43 cellular contexts compared by ENCODE assay signal in the genomic region with DNA sequence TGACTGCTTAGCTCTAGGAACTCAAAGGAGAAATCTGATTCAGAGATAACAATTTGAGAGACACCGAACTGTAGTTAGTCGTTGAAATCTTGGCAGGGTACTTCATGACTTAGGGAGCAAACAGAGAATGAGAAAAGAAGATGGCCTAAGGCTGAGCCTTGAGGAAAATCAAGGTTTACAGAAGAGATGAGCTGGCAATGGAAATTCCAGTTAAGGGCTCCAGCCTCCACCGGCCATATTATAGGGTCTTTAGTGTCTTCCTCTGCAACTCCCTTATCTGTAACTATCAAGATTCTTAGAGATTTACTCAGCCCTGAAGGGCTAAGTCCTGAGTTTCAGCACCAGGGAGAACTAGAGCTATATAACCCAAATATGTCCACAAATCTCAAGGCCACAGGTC. TPM values are rescaled to one million over a fixed set of nuclear protein-coding genes. Genes with fewer than 3 reads are reported as not detected.
"Had no signal": no experiment of that assay in that cellular context is flagged by ENCODE, and none has a peak within 500 bp of the region (broad histone marks: within the 10 kb centered on the region; RNA-seq: fewer than 3 reads in every experiment).

No MANE protein-coding gene starts in this region.

- H3K9me3 Mint-ChIP-seq: activated naive CD4-positive, alpha-beta T cell treated with anti-CD3 and anti-CD28 coated beads for 36 hours; activated naive CD4-positive, alpha-beta T cell treated with anti-CD3 and anti-CD28 coated beads, Interleukin-2, amount 10 ng/mL, durations not matched to agents 7 days and 5 days; activated naive CD4-positive, alpha-beta T cell treated with anti-CD3 and anti-CD28 coated beads, Interleukin-2, amount 50 U/mL, for 24 hours; activated naive CD4-positive, alpha-beta T cell treated with anti-CD3 and anti-CD28 coated beads, Interleukin-2, amount 50 U/mL, for 72 hours; activated naive CD8-positive, alpha-beta T cell treated with anti-CD3 and anti-CD28 coated beads for 36 hours; activated naive CD8-positive, alpha-beta T cell treated with anti-CD3 and anti-CD28 coated beads, Interleukin-2, amount 10 ng/mL, durations not matched to agents 7 days and 5 days; activated T-cell treated with anti-CD3 and anti-CD28 coated beads, Interleukin-2, amount 50 U/mL, for 24 hours; activated T-cell treated with anti-CD3 and anti-CD28 coated beads, Interleukin-2, amount 50 U/mL, for 4 hours; activated T-cell treated with anti-CD3 and anti-CD28 coated beads, Interleukin-2, amount 50 U/mL, for 72 hours; activated T-helper 1 cell treated with anti-CD3 and anti-CD28 coated beads, Interleukin-12 subunit alpha, Interleukin-12 subunit beta, Interleukin-2, Interleukin-4 antibody, amounts not matched to agents 30 ng/mL and 10 ng/mL and 1 ng/mL, durations not matched to agents 14 hours and 24 hours and 36 hours; activated T-helper 17 cell treated with anti-CD3 and anti-CD28 coated beads, Interleukin-2, amount 50 U/mL, for 72 hours; activated T-helper 2 cell treated with anti-CD3 and anti-CD28 coated beads, Interferon-gamma antibody, Interleukin-2, Interleukin-4, amounts not matched to agents 10 μg/mL and 5 μg/mL and 100 μg/mL, durations not matched to agents 14 hours and 24 hours and 36 hours; central memory CD8-positive, alpha-beta T cell had no signal

- H3K27ac Mint-ChIP-seq: activated naive CD4-positive, alpha-beta T cell treated with anti-CD3 and anti-CD28 coated beads for 36 hours; activated naive CD4-positive, alpha-beta T cell treated with anti-CD3 and anti-CD28 coated beads, Interleukin-2, amount 10 ng/mL, durations not matched to agents 7 days and 5 days; activated naive CD4-positive, alpha-beta T cell treated with anti-CD3 and anti-CD28 coated beads, Interleukin-2, amount 50 U/mL, for 24 hours; activated naive CD4-positive, alpha-beta T cell treated with anti-CD3 and anti-CD28 coated beads, Interleukin-2, amount 50 U/mL, for 72 hours; activated naive CD8-positive, alpha-beta T cell; activated naive CD8-positive, alpha-beta T cell treated with anti-CD3 and anti-CD28 coated beads for 36 hours; activated naive CD8-positive, alpha-beta T cell treated with anti-CD3 and anti-CD28 coated beads, Interleukin-2, amount 10 ng/mL, durations not matched to agents 7 days and 5 days; activated naive CD8-positive, alpha-beta T cell treated with anti-CD3 and anti-CD28 coated beads, Interleukin-2, amount 50 U/mL, for 24 hours; activated T-cell treated with anti-CD3 and anti-CD28 coated beads, Interleukin-2, amount 50 U/mL, for 24 hours; activated T-cell treated with anti-CD3 and anti-CD28 coated beads, Interleukin-2, amount 50 U/mL, for 72 hours; activated T-helper 1 cell treated with anti-CD3 and anti-CD28 coated beads, Interleukin-12 subunit alpha, Interleukin-12 subunit beta, Interleukin-2, Interleukin-4 antibody, amounts not matched to agents 30 ng/mL and 10 ng/mL and 1 ng/mL, durations not matched to agents 14 hours and 24 hours and 36 hours; activated T-helper 17 cell treated with anti-CD3 and anti-CD28 coated beads, Interleukin-2, amount 50 U/mL, for 72 hours; activated T-helper 2 cell treated with anti-CD3 and anti-CD28 coated beads, Interferon-gamma antibody, Interleukin-2, Interleukin-4, amounts not matched to agents 10 μg/mL and 5 μg/mL and 100 μg/mL, durations not matched to agents 14 hours and 24 hours and 36 hours; brain had no signal

- H3K27me3 Mint-ChIP-seq: activated naive CD4-positive, alpha-beta T cell treated with anti-CD3 and anti-CD28 coated beads, Interleukin-2, amount 50 U/mL, for 24 hours; activated naive CD8-positive, alpha-beta T cell; activated T-cell treated with anti-CD3 and anti-CD28 coated beads, Interleukin-2, amount 50 U/mL, for 24 hours had no signal

- H3K36me3 ChIP-seq: adrenal gland, ascending aorta, brain microvascular endothelial cell, breast epithelium, cardiac muscle cell had no signal

- H3K4me3 ChIP-seq: adrenal gland, ascending aorta, body of pancreas, breast epithelium, cardiac muscle cell had no signal

- FAIRE-seq: astrocyte, bronchial epithelial cell had no signal

- H3K9me3 ChIP-seq: adrenal gland, ascending aorta, body of pancreas, breast epithelium had no signal

- H3K36me3 Mint-ChIP-seq: activated naive CD4-positive, alpha-beta T cell treated with anti-CD3 and anti-CD28 coated beads, Interleukin-2, amount 10 ng/mL, durations not matched to agents 7 days and 5 days; activated naive CD4-positive, alpha-beta T cell treated with anti-CD3 and anti-CD28 coated beads, Interleukin-2, amount 50 U/mL, for 24 hours; activated naive CD4-positive, alpha-beta T cell treated with anti-CD3 and anti-CD28 coated beads, Interleukin-2, amount 50 U/mL, for 72 hours; activated naive CD8-positive, alpha-beta T cell; activated naive CD8-positive, alpha-beta T cell treated with anti-CD3 and anti-CD28 coated beads for 36 hours; activated naive CD8-positive, alpha-beta T cell treated with anti-CD3 and anti-CD28 coated beads, Interleukin-2, amount 10 ng/mL, durations not matched to agents 7 days and 5 days; brain had no signal

- H3K4me1 Mint-ChIP-seq: activated naive CD4-positive, alpha-beta T cell treated with anti-CD3 and anti-CD28 coated beads, Interleukin-2, amount 10 ng/mL, durations not matched to agents 7 days and 5 days; activated naive CD4-positive, alpha-beta T cell treated with anti-CD3 and anti-CD28 coated beads, Interleukin-2, amount 50 U/mL, for 24 hours; activated naive CD8-positive, alpha-beta T cell treated with anti-CD3 and anti-CD28 coated beads for 36 hours; activated naive CD8-positive, alpha-beta T cell treated with anti-CD3 and anti-CD28 coated beads, Interleukin-2, amount 50 U/mL, for 24 hours; activated T-helper 17 cell treated with anti-CD3 and anti-CD28 coated beads, Interleukin-2, amount 50 U/mL, for 72 hours; central memory CD8-positive, alpha-beta T cell had no signal

- DNase-seq: activated effector memory CD4-positive, alpha-beta T cell treated with anti-CD3 and anti-CD28 coated beads, Interleukin-2, amount 50 U/mL, for 16 hours; activated effector memory CD4-positive, alpha-beta T cell treated with Interleukin-2 at 50 U/mL for 16 hours; activated gamma-delta T cell; activated gamma-delta T cell treated with Interleukin-2 at 50 U/mL for 16 hours; activated naive CD4-positive, alpha-beta T cell; activated naive CD4-positive, alpha-beta T cell treated with anti-CD3 and anti-CD28 coated beads for 36 hours; activated naive CD4-positive, alpha-beta T cell treated with anti-CD3 and anti-CD28 coated beads, Interleukin-2, amount 10 ng/mL, durations not matched to agents 7 days and 5 days; activated naive CD4-positive, alpha-beta T cell treated with anti-CD3 and anti-CD28 coated beads, Interleukin-2, amount 50 U/mL, for 16 hours; activated naive CD4-positive, alpha-beta T cell treated with Interleukin-2 at 50 U/mL for 16 hours; activated naive CD8-positive, alpha-beta T cell treated with anti-CD3 and anti-CD28 coated beads for 36 hours; activated naive CD8-positive, alpha-beta T cell treated with anti-CD3 and anti-CD28 coated beads, Interleukin-2, amount 10 ng/mL, durations not matched to agents 7 days and 5 days; activated naive CD8-positive, alpha-beta T cell treated with anti-CD3 and anti-CD28 coated beads, Interleukin-2, amount 50 U/mL, for 24 hours; activated T-cell treated with anti-CD3 and anti-CD28 coated beads for 4 hours; activated T-cell treated with anti-CD3 and anti-CD28 coated beads, Interleukin-2, amount 50 U/mL, for 1 hour; activated T-cell treated with anti-CD3 and anti-CD28 coated beads, Interleukin-2, amount 50 U/mL, for 24 hours; activated T-cell treated with anti-CD3 and anti-CD28 coated beads, Interleukin-2, amount 50 U/mL, for 4 hours; activated T-cell treated with anti-CD3 and anti-CD28 coated beads, Interleukin-2, amount 50 U/mL, for 48 hours; activated T-cell treated with anti-CD3 and anti-CD28 coated beads, Interleukin-2, amount 50 U/mL, for 72 hours; adrenal gland; amniotic stem cell; amygdala; anterior cingulate cortex; body of pancreas; brain microvascular endothelial cell; caudate nucleus; central memory CD4-positive, alpha-beta T cell; cerebellar nuclear complex had no signal

- H3K4me3 Mint-ChIP-seq: activated naive CD4-positive, alpha-beta T cell treated with anti-CD3 and anti-CD28 coated beads for 36 hours; activated naive CD4-positive, alpha-beta T cell treated with anti-CD3 and anti-CD28 coated beads, Interleukin-2, amount 10 ng/mL, durations not matched to agents 7 days and 5 days; activated naive CD4-positive, alpha-beta T cell treated with anti-CD3 and anti-CD28 coated beads, Interleukin-2, amount 50 U/mL, for 24 hours; activated naive CD8-positive, alpha-beta T cell; activated naive CD8-positive, alpha-beta T cell treated with anti-CD3 and anti-CD28 coated beads for 36 hours; activated naive CD8-positive, alpha-beta T cell treated with anti-CD3 and anti-CD28 coated beads, Interleukin-2, amount 10 ng/mL, durations not matched to agents 7 days and 5 days; activated naive CD8-positive, alpha-beta T cell treated with anti-CD3 and anti-CD28 coated beads, Interleukin-2, amount 50 U/mL, for 24 hours; activated T-cell treated with anti-CD3 and anti-CD28 coated beads, Interleukin-2, amount 50 U/mL, for 24 hours; activated T-cell treated with anti-CD3 and anti-CD28 coated beads, Interleukin-2, amount 50 U/mL, for 4 hours; activated T-cell treated with anti-CD3 and anti-CD28 coated beads, Interleukin-2, amount 50 U/mL, for 72 hours; activated T-helper 1 cell treated with anti-CD3 and anti-CD28 coated beads, Interleukin-12 subunit alpha, Interleukin-12 subunit beta, Interleukin-2, Interleukin-4 antibody, amounts not matched to agents 30 ng/mL and 10 ng/mL and 1 ng/mL, durations not matched to agents 14 hours and 24 hours and 36 hours; activated T-helper 17 cell treated with anti-CD3 and anti-CD28 coated beads, Interleukin-2, amount 50 U/mL, for 72 hours; brain; central memory CD8-positive, alpha-beta T cell had no signal

- H3K27ac ChIP-seq: adrenal gland, ascending aorta, body of pancreas, brain microvascular endothelial cell, breast epithelium, cardiac muscle cell had no signal

- ATAC-seq: activated naive CD4-positive, alpha-beta T cell treated with anti-CD3 and anti-CD28 coated beads, Interleukin-2, amount 50 U/mL, for 72 hours; activated naive CD8-positive, alpha-beta T cell treated with anti-CD3 and anti-CD28 coated beads, Interleukin-2, amount 50 U/mL, for 24 hours; activated T-cell treated with anti-CD3 and anti-CD28 coated beads, Interleukin-2, amount 50 U/mL, for 4 hours; activated T-cell treated with anti-CD3 and anti-CD28 coated beads, Interleukin-2, amount 50 U/mL, for 72 hours; activated T-helper 17 cell treated with anti-CD3 and anti-CD28 coated beads, Interleukin-2, amount 50 U/mL, for 72 hours; body of pancreas had no signal

- H3K27me3 ChIP-seq: adrenal gland, ascending aorta, body of pancreas, brain microvascular endothelial cell, breast epithelium, cardiac muscle cell had no signal

- H3K4me1 ChIP-seq: adrenal gland, ascending aorta, body of pancreas, breast epithelium had no signal

RNA-seq across cellular contexts. Expression of a gene that starts 26.6 kb away (rescaled TPM):
- total RNA-seq: activated naive CD4-positive, alpha-beta T cell treated with anti-CD3 and anti-CD28 coated beads for 36 hours; activated naive CD4-positive, alpha-beta T cell treated with anti-CD3 and anti-CD28 coated beads, Interleukin-2, amount 50 U/mL, for 72 hours; activated naive CD8-positive, alpha-beta T cell treated with anti-CD3 and anti-CD28 coated beads for 36 hours; activated naive CD8-positive, alpha-beta T cell treated with anti-CD3 and anti-CD28 coated beads, Interleukin-2, amount 10 ng/mL, durations not matched to agents 7 days and 5 days; activated T-cell treated with anti-CD3 and anti-CD28 coated beads, Interleukin-2, amount 50 U/mL, for 4 hours; activated T-cell treated with anti-CD3 and anti-CD28 coated beads, Interleukin-2, amount 50 U/mL, for 72 hours; activated T-helper 1 cell treated with anti-CD3 and anti-CD28 coated beads, Interleukin-12 subunit alpha, Interleukin-12 subunit beta, Interleukin-2, Interleukin-4 antibody, amounts not matched to agents 30 ng/mL and 10 ng/mL and 1 ng/mL, durations not matched to agents 14 hours and 24 hours and 36 hours; activated T-helper 17 cell treated with anti-CD3 and anti-CD28 coated beads, Interleukin-2, amount 50 U/mL, for 72 hours; activated T-helper 2 cell treated with anti-CD3 and anti-CD28 coated beads, Interferon-gamma antibody, Interleukin-2, Interleukin-4, amounts not matched to agents 10 μg/mL and 5 μg/mL and 100 μg/mL, durations not matched to agents 14 hours and 24 hours and 36 hours; ascending aorta; astrocyte; bronchial epithelial cell; cardiac muscle cell had no signal
- polyA plus RNA-seq: cardiac muscle cell had no signal

RNA-seq across cellular contexts. Expression of a gene that starts 34.9 kb away (rescaled TPM):
- total RNA-seq: activated naive CD4-positive, alpha-beta T cell treated with anti-CD3 and anti-CD28 coated beads for 36 hours; activated naive CD4-positive, alpha-beta T cell treated with anti-CD3 and anti-CD28 coated beads, Interleukin-2, amount 50 U/mL, for 72 hours; activated naive CD8-positive, alpha-beta T cell treated with anti-CD3 and anti-CD28 coated beads for 36 hours; activated naive CD8-positive, alpha-beta T cell treated with anti-CD3 and anti-CD28 coated beads, Interleukin-2, amount 10 ng/mL, durations not matched to agents 7 days and 5 days; activated T-cell treated with anti-CD3 and anti-CD28 coated beads, Interleukin-2, amount 50 U/mL, for 4 hours; activated T-cell treated with anti-CD3 and anti-CD28 coated beads, Interleukin-2, amount 50 U/mL, for 72 hours; activated T-helper 1 cell treated with anti-CD3 and anti-CD28 coated beads, Interleukin-12 subunit alpha, Interleukin-12 subunit beta, Interleukin-2, Interleukin-4 antibody, amounts not matched to agents 30 ng/mL and 10 ng/mL and 1 ng/mL, durations not matched to agents 14 hours and 24 hours and 36 hours; activated T-helper 17 cell treated with anti-CD3 and anti-CD28 coated beads, Interleukin-2, amount 50 U/mL, for 72 hours; activated T-helper 2 cell treated with anti-CD3 and anti-CD28 coated beads, Interferon-gamma antibody, Interleukin-2, Interleukin-4, amounts not matched to agents 10 μg/mL and 5 μg/mL and 100 μg/mL, durations not matched to agents 14 hours and 24 hours and 36 hours; adrenal gland; aorta; ascending aorta; astrocyte; breast epithelium; bronchial epithelial cell; cardiac muscle cell; cardiac septum; cerebellum had no signal
- polyA plus RNA-seq: adrenal gland, aorta, cardiac muscle cell had no signal
